Comparison of ENCODE assay signal across 10 cellular contexts in the genomic region with DNA sequence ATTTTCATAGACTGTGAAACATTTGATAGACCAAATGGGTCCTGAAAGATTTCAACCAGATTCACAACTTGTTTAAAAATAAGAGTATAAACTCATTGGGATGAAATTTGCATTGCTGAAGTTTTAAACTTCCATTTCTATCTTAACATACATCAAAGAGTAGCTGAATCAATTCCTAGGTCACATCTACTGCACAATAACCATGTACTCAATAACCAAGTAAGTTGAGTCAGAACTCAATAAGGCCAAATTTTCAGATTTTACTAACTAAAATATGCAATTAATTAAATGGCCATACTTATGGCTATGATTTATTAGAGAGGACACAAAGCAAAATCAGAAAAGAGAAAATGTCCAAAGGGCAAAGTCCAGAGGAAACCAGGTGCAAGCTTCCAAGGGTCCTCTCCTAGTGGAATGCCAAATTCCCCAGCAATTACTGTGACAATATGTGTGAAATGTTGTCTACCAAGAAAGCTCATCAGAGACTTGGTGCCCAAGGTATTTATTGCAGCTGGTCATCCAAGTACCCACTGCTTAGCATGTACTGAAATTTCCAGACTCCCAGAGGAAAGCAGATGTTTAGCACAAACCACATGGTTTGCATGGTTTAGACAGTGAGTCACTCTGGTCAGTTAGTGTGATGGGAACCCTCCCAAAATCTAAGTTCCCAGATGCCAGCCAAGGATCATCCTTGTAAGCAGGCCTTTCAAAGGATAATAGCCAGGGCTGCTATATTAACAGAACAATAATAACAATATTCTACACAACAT.
DNase-seq lines count a peak whose midpoint lies in the region; ATAC-seq and TF ChIP-seq lines count a peak whose summit lies in the region.
"Had no signal": no experiment of that assay in that cellular context is flagged by ENCODE, and none has a peak within 500 bp of the region (broad histone marks: within the 10 kb centered on the region; RNA-seq: fewer than 3 reads in every experiment).

No MANE protein-coding gene starts in this region.

- no peak overlapping the region for H3K27ac ChIP-seq in colonic mucosa
- H3K27ac ChIP-seq: BLaER1 treated with 17β-estradiol and CSF1 and Interleukin-3, amounts not matched to agents 10 nM and 100 nM had no signal

- CTCF ChIA-PET in AG04449 (lab: Yijun Ruan, JAX), result interaction anchor here (1.0 kb wide), 1 partner anchor 10 kb away, joined by 3 read pairs; no protein-coding TSS in a partner anchor

- TF ChIP-seq CTCF in AG04449 (IDR thresholded peaks at IDR 0.05; ENCODE audit: insufficient read depth, low read length, missing control alignments) (no peak), astrocyte of the cerebellum (IDR thresholded peaks at IDR 0.05; ENCODE audit: low read depth, low read length, missing control alignments) (no peak), colonic mucosa (IDR thresholded peaks at IDR 0.05) (no peak)

- peak; percentile 61 for DNase-seq in AG04449 (ENCODE audit: low read depth, low spot score)
- DNase-seq in HT1080 (ENCODE audit: low read depth), result peak; percentile 90
- DNase-seq in astrocyte of the cerebellum (ENCODE audit: low read depth), result peak; percentile 60
- DNase-seq in islet precursor cell, result peak; percentile 87
- DNase-seq in erythroblast (lab: John Stamatoyannopoulos, UW), result no peak
- DNase-seq in colonic mucosa, result no peak
- DNase-seq: effector memory CD8-positive, alpha-beta T cell had no signal

- H3K9me3 ChIP-seq in colonic mucosa, result no peaks in the 10 kb centered on the region
- H3K9me3 ChIP-seq: BLaER1 treated with 17β-estradiol and CSF1 and Interleukin-3, amounts not matched to agents 10 nM and 100 nM had no signal

- H3K9ac ChIP-seq in colonic mucosa (ENCODE audit: low read depth in 2 of 2, low read length in 2 of 2), result no peak overlapping the region
- H3K9ac ChIP-seq: BLaER1 treated with 17β-estradiol and CSF1 and Interleukin-3, amounts not matched to agents 10 nM and 100 nM had no signal

- H3K4me1 ChIP-seq in colonic mucosa, result no peaks in the 10 kb centered on the region

- no peak overlapping the region for H3K4me3 ChIP-seq in AG04449 (ENCODE audit: low read depth, low read length)
- no peak overlapping the region for H3K4me3 ChIP-seq in astrocyte of the cerebellum (ENCODE audit: low read depth, low read length)
- H3K4me3 ChIP-seq in colonic mucosa, result no peak overlapping the region
- H3K4me3 ChIP-seq: BLaER1 treated with 17β-estradiol and CSF1 and Interleukin-3, amounts not matched to agents 10 nM and 100 nM had no signal

- POLR2A ChIA-PET in AG04449 (lab: Yijun Ruan, JAX), result no interaction called here

- ATAC-seq in GM21717 (IDR thresholded peaks at IDR 0.05; ENCODE audit: unreplicated experiment) (no peak), HG02852 (IDR thresholded peaks at IDR 0.05; ENCODE audit: unreplicated experiment) (no peak)
- ATAC-seq: effector memory CD8-positive, alpha-beta T cell had no signal

- H3K36me3 ChIP-seq in colonic mucosa, result no peaks in the 10 kb centered on the region
- H3K36me3 ChIP-seq: BLaER1 treated with 17β-estradiol and CSF1 and Interleukin-3, amounts not matched to agents 10 nM and 100 nM had no signal

- no peak for TF ChIP-seq POLR2A in erythroblast (IDR thresholded peaks at IDR 0.05; ENCODE audit: low read length)

- H3K27me3 ChIP-seq in colonic mucosa, result no peaks in the 10 kb centered on the region
- H3K27me3 ChIP-seq: BLaER1 treated with 17β-estradiol and CSF1 and Interleukin-3, amounts not matched to agents 10 nM and 100 nM had no signal

- in situ Hi-C loops in astrocyte of the cerebellum (cut with HindIII; ENCODE audit: low sequenced_read_pairs), result no loop called here

- intact Hi-C loops in colonic mucosa (cut with DNase I), result no loop called here

Comparison
In these comparisons a context has a peak if more than half of its experiments do, and no peak if none do; other contexts are left out.
1. DNase-seq: peak in AG04449 (single experiment), HT1080 (single experiment), astrocyte of the cerebellum (single experiment) and islet precursor cell (single experiment); none in erythroblast (0 of 2) and colonic mucosa (single experiment).